ENCODE assay signal across 8 cellular contexts in the genomic region with DNA sequence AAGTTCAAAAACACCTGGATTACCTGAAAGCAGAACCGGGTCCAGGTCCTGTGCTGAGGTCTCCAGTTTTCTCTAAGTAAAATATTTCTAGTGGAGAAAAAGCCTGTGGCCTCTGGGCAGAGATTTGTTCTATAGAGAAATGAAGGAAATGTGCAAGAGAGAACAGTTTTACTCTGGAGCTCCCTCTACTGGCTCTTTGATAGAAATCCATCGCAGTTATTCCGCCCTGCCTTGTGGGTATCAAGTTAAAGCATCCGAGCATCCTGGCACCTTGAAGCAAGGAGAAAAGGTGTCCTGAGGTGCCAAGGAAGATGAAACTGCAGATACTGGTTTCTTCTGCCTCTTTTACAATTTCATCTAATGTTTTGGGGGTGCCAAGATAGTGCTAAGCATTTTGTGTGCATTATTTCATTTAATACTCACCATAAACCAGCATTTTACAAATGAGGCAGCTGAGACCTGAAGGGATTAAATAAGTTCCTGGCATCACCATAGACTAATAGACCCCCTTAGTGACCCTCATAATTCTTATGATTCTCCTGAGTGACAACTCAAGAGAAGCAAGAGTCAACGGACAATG.
A peak's percentile ranks its signal among the peaks of the same experiment; 100 is the strongest.
DNase-seq lines count a peak whose midpoint lies in the region; ATAC-seq and TF ChIP-seq lines count a peak whose summit lies in the region.

No MANE protein-coding gene starts in this region.

- no peak overlapping the region for H3K27ac Mint-ChIP-seq in naive thymus-derived CD4-positive, alpha-beta T cell

- peaks cover 48 to 76% (median 62%) of the 10 kb centered on the region in 5 donors for H3K27me3 Mint-ChIP-seq in naive thymus-derived CD4-positive, alpha-beta T cell

- POLR2A ChIA-PET in naive thymus-derived CD4-positive, alpha-beta T cell (lab: Charles Lee) = no interaction called here

- H3K4me1 ChIP-seq in naive thymus-derived CD4-positive, alpha-beta T cell (ENCODE audit: control insufficient read depth in 2 of 2, insufficient read depth in 2 of 2, low read length in 2 of 2) = no peaks in the 10 kb centered on the region

- peak; percentile 43 for DNase-seq in NOMO-1 treated with DMSO at 0.1 percent for 48 hours (lab: John Stamatoyannopoulos, UW; ENCODE audit: unreplicated experiment)
- peak; percentile 58 for DNase-seq in dedifferentiated amniotic fluid mesenchymal stem cell (ENCODE audit: extremely low spot score)
- DNase-seq in naive thymus-derived CD4-positive, alpha-beta T cell = peak in 1 of 9 donors; percentile 15
- DNase-seq in stimulated activated CD4-positive, alpha-beta T cell treated with anti-CD3 and anti-CD28 coated beads, Interleukin-1b, Interleukin-23, amount 100 ng/mL, for 48 hours = no peak

- no peaks in the 10 kb centered on the region for H3K36me3 Mint-ChIP-seq in naive thymus-derived CD4-positive, alpha-beta T cell

- H3K36me3 ChIP-seq in naive thymus-derived CD4-positive, alpha-beta T cell (ENCODE audit: control insufficient read depth in 2 of 3, insufficient read depth in 3 of 3, low read length in 3 of 3) = no peaks in the 10 kb centered on the region

- peaks cover 0 to 5% of the 10 kb centered on the region in 2 donors for H3K27me3 ChIP-seq in naive thymus-derived CD4-positive, alpha-beta T cell (ENCODE audit: control insufficient read depth in 2 of 2, insufficient read depth in 2 of 2, low read length in 2 of 2)

- no peak overlapping the region for H3K27ac ChIP-seq in 22Rv1
- H3K27ac ChIP-seq in naive thymus-derived CD4-positive, alpha-beta T cell (ENCODE audit: low read depth, low read length) = no peak overlapping the region

- TF ChIP-seq CTCF in 22Rv1 (IDR thresholded peaks at IDR 0.05) (peak; percentile 89), GM12873 (IDR thresholded peaks at IDR 0.05; ENCODE audit: insufficient read depth, low read depth, low read length, missing control alignments) (peak; percentile 76)

- H3K4me3 ChIP-seq in naive thymus-derived CD4-positive, alpha-beta T cell (ENCODE audit: low read length) = no peak overlapping the region

- no peaks in the 10 kb centered on the region for H3K9me3 ChIP-seq in naive thymus-derived CD4-positive, alpha-beta T cell (ENCODE audit: control insufficient read depth in 2 of 3, low read length in 3 of 3)

- intact Hi-C loops in naive thymus-derived CD4-positive, alpha-beta T cell (cut with micrococcal nuclease) = no loop called here

- H3K4me1 Mint-ChIP-seq in naive thymus-derived CD4-positive, alpha-beta T cell = peaks cover 0 to 1% (median 0%) of the 10 kb centered on the region in 7 donors

- H3K4me3 Mint-ChIP-seq in naive thymus-derived CD4-positive, alpha-beta T cell = no peak overlapping the region

- H3K9me3 Mint-ChIP-seq in naive thymus-derived CD4-positive, alpha-beta T cell = peaks cover 0 to 2% (median 0%) of the 10 kb centered on the region in 11 donors

- peak; percentile 49 for ATAC-seq in HG03558 (IDR thresholded peaks at IDR 0.05; ENCODE audit: extremely low read depth, unreplicated experiment)
- peak; percentile 55 for ATAC-seq in naive thymus-derived CD4-positive, alpha-beta T cell
- no peak for ATAC-seq in HG03108 (IDR thresholded peaks at IDR 0.05; ENCODE audit: unreplicated experiment)

- CTCF ChIA-PET in naive thymus-derived CD4-positive, alpha-beta T cell (lab: Charles Lee) = no interaction called here
